In genomic region chr4:186078977-186079697, GRCh38 we compare ENCODE assay signal across 17 cellular contexts. TPM values are rescaled to one million over a fixed set of nuclear protein-coding genes. Genes with fewer than 3 reads are reported as not detected.
DNase-seq lines count a peak whose midpoint lies in the region; ATAC-seq, FAIRE-seq and TF ChIP-seq lines count a peak whose summit lies in the region.
"Had no signal": no experiment of that assay in that cellular context is flagged by ENCODE, and none has a peak within 500 bp of the region (broad histone marks: within the 10 kb centered on the region; RNA-seq: fewer than 3 reads in every experiment).

No MANE protein-coding gene starts in this region.

- H3K4me1 ChIP-seq in ES-I3 (ENCODE audit: insufficient read depth, low read length): peaks cover 9% of the 10 kb centered on the region; the same call in 1 of the 2 replicates
- H3K4me1 ChIP-seq in foreskin keratinocyte: no peaks in the 10 kb centered on the region
- peaks cover 20% of the 10 kb centered on the region for H3K4me1 ChIP-seq in neuron (ENCODE audit: insufficient read depth, low read length)

- H3K27ac Mint-ChIP-seq in activated T-cell treated with anti-CD3 and anti-CD28 coated beads, Interleukin-2, amount 50 U/mL, for 24 hours: no peak overlapping the region
- H3K27ac Mint-ChIP-seq: activated naive CD4-positive, alpha-beta T cell treated with anti-CD3 and anti-CD28 coated beads, Interleukin-2, amount 50 U/mL, for 24 hours; T-helper 17 cell had no signal

- no peaks in the 10 kb centered on the region for H3K36me3 Mint-ChIP-seq in activated T-cell treated with anti-CD3 and anti-CD28 coated beads, Interleukin-2, amount 50 U/mL, for 24 hours (ENCODE audit: low read depth)

- no peaks in the 10 kb centered on the region for H3K4me1 Mint-ChIP-seq in activated T-cell treated with anti-CD3 and anti-CD28 coated beads, Interleukin-2, amount 50 U/mL, for 24 hours (ENCODE audit: low read depth)
- H3K4me1 Mint-ChIP-seq: activated naive CD4-positive, alpha-beta T cell treated with anti-CD3 and anti-CD28 coated beads, Interleukin-2, amount 50 U/mL, for 24 hours; T-helper 17 cell had no signal

- peak overlapping the region; percentile 24 for H2AFZ ChIP-seq in neuron (ENCODE audit: low read depth, low read length)

- no peaks in the 10 kb centered on the region for H3K36me3 ChIP-seq in ES-I3 (ENCODE audit: insufficient read depth, low read length)
- H3K36me3 ChIP-seq in neuron (ENCODE audit: insufficient read depth, low read length): no peaks in the 10 kb centered on the region

- no peaks in the 10 kb centered on the region for H3K27me3 ChIP-seq in foreskin keratinocyte
- H3K27me3 ChIP-seq in neuron (ENCODE audit: insufficient read depth, low read length): peaks cover 5% of the 10 kb centered on the region
- H3K27me3 ChIP-seq: tibial nerve had no signal

- peak overlapping the region; percentile 36 for H3K9ac ChIP-seq in ES-I3 (ENCODE audit: low read depth, low read length)

- H3K9me3 ChIP-seq in ES-I3 (ENCODE audit: control insufficient read depth, insufficient read depth, low read length) (no peaks in the 10 kb centered on the region), neuron (ENCODE audit: low read length) (no peaks in the 10 kb centered on the region)
- H3K9me3 ChIP-seq: tibial nerve had no signal

- H3K4me3 ChIP-seq in neuron (ENCODE audit: low read length): no peak overlapping the region
- H3K4me3 ChIP-seq: tibial nerve had no signal

- no peak overlapping the region for H3K4me3 Mint-ChIP-seq in activated T-cell treated with anti-CD3 and anti-CD28 coated beads, Interleukin-2, amount 50 U/mL, for 24 hours
- H3K4me3 Mint-ChIP-seq: activated naive CD4-positive, alpha-beta T cell treated with anti-CD3 and anti-CD28 coated beads, Interleukin-2, amount 50 U/mL, for 24 hours; T-helper 17 cell had no signal

- no peak for FAIRE-seq in GM19239 (lab: Jason Lieb, UNC)

- peak; percentile 1 for DNase-seq in NCI-H526 treated with DMSO at 0.1 percent for 48 hours (lab: John Stamatoyannopoulos, UW)
- peak in 1 of 2 donors; percentile 38 for DNase-seq in foreskin keratinocyte
- DNase-seq in activated T-cell treated with anti-CD3 and anti-CD28 coated beads, Interleukin-2, amount 50 U/mL, for 24 hours: no peak
- DNase-seq in GM19239 (ENCODE audit: insufficient read length, low spot score): no peak
- no peak for DNase-seq in RPMI8226
- DNase-seq: activated CD4-positive, alpha-beta T cell treated with anti-CD3 and anti-CD28 coated beads for 48 hours; DMS 273 treated with DMSO at 0.1 percent for 48 hours; kidney glomerular epithelial cell; NK-92 treated with Interleukin-12 subunit alpha and Interleukin-12 subunit beta, amount 100 ng/mL, for 24 hours; Right ventricle myocardium superior; stimulated activated CD4-positive, alpha-beta T cell treated with anti-CD3 and anti-CD28 coated beads, Interleukin-2, amount 100 ng/mL, for 48 hours; T-helper 17 cell had no signal

- peaks cover 6% of the 10 kb centered on the region for H3K27me3 Mint-ChIP-seq in activated T-cell treated with anti-CD3 and anti-CD28 coated beads, Interleukin-2, amount 50 U/mL, for 24 hours
- H3K27me3 Mint-ChIP-seq: activated naive CD4-positive, alpha-beta T cell treated with anti-CD3 and anti-CD28 coated beads, Interleukin-2, amount 50 U/mL, for 24 hours had no signal

- no peak for TF ChIP-seq CTCF in foreskin keratinocyte (conservative IDR thresholded peaks at IDR 0.05)

- H3K9me3 Mint-ChIP-seq in activated T-cell treated with anti-CD3 and anti-CD28 coated beads, Interleukin-2, amount 50 U/mL, for 24 hours: no peaks in the 10 kb centered on the region
- H3K9me3 Mint-ChIP-seq: activated naive CD4-positive, alpha-beta T cell treated with anti-CD3 and anti-CD28 coated beads, Interleukin-2, amount 50 U/mL, for 24 hours had no signal

- no peak overlapping the region for H3K27ac ChIP-seq in foreskin keratinocyte
- H3K27ac ChIP-seq: tibial nerve had no signal

- ATAC-seq in foreskin keratinocyte (peak; percentile 92), HG02840 (IDR thresholded peaks at IDR 0.05; ENCODE audit: low FRiP score, unreplicated experiment) (no peak)
- ATAC-seq: T-helper 17 cell had no signal

RNA-seq across cellular contexts. Expression of gene TLR3, which starts 10.2 kb away (rescaled TPM):
- 5.2 and 6.9 TPM in 2 replicates for total RNA-seq in foreskin keratinocyte
- 1.1 and 1.3 TPM in 2 replicates for polyA plus RNA-seq in foreskin keratinocyte

RNA-seq across cellular contexts. Expression of gene FAM149A, which starts 25.4 kb away (rescaled TPM):
- 0.78 and 0.85 TPM in 2 replicates for total RNA-seq in foreskin keratinocyte
- 0.39 and 0.50 TPM in 2 replicates for polyA plus RNA-seq in foreskin keratinocyte
